Comparison of ENCODE assay signal across 2 cellular contexts in the genomic region with DNA sequence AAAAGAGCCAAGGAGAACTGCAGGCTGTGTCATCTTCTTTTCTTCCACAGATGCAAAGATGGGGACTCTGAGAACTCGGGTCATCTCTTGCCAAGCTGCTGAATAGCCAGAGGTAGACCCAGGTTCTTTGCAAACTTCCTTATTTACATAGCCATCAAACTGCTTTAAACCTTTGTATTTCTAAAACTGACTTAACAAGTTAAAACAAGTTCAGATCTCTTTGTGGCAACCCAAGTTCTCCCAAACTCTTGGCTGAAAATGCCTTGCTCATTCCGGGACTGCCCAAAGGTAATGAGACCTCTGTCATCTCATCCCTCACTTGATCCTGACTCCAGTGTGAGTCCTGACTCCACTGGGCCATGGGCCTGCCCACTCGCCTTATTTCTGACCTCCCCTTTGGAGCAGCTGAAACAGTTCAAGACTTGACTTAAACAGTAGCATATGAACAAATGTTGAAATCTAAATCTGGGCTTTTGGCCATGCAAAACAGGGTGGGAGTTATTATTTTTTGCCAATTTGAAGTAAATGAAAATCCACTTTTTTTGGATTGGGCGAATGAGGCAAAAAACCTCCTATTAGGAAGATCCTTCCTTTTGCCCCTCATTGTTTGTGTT.
TF ChIP-seq lines count a peak whose summit lies in the region.

No MANE protein-coding gene starts in this region.

TF ChIP-seq in WTC11, 78 proteins besides CTCF, POLR2A, EP300 and RAD21:
- TF ChIP-seq CBFB (CRISPR knock-in tag; IDR thresholded peaks at IDR 0.05; ENCODE audit: low read depth) (no peak), GABPB1 (CRISPR knock-in tag; IDR thresholded peaks at IDR 0.05) (no peak)
TF ChIP-seq in WTC11: peak in this region for 0.

TF ChIP-seq in H1, 55 proteins besides CTCF, POLR2A, EP300 and RAD21:
- TF ChIP-seq BACH1 (IDR thresholded peaks at IDR 0.05; ENCODE audit: low read length): no peak
- no peak for TF ChIP-seq CHD2 (IDR thresholded peaks at IDR 0.05; ENCODE audit: low read length)
- TF ChIP-seq SIN3A (conservative IDR thresholded peaks at IDR 0.05 in 1 of 2, IDR thresholded peaks at IDR 0.05 in 1 of 2; ENCODE audit: low read depth in 1 of 2, low read length in 2 of 2): no peak
- TF ChIP-seq, protein P1, sequence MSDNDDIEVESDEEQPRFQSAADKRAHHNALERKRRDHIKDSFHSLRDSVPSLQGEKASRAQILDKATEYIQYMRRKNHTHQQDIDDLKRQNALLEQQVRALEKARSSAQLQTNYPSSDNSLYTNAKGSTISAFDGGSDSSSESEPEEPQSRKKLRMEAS (IDR thresholded peaks at IDR 0.05): no peak
